8 cellular contexts compared by ENCODE assay signal in genomic region chr16:75622762-75623605, GRCh38. TPM values are rescaled to one million over a fixed set of nuclear protein-coding genes. Genes with fewer than 3 reads are reported as not detected.
DNase-seq lines count a peak whose midpoint lies in the region; TF ChIP-seq lines count a peak whose summit lies in the region.

A gene with protein sequence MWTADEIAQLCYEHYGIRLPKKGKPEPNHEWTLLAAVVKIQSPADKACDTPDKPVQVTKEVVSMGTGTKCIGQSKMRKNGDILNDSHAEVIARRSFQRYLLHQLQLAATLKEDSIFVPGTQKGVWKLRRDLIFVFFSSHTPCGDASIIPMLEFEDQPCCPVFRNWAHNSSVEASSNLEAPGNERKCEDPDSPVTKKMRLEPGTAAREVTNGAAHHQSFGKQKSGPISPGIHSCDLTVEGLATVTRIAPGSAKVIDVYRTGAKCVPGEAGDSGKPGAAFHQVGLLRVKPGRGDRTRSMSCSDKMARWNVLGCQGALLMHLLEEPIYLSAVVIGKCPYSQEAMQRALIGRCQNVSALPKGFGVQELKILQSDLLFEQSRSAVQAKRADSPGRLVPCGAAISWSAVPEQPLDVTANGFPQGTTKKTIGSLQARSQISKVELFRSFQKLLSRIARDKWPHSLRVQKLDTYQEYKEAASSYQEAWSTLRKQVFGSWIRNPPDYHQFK (minus strand): TSS chr16:75623281. CDS start chr16:75620799, 2,482 bp downstream.

- peak within 1 kb of the TSS; percentile 85 for H3K9ac ChIP-seq in neuronal stem cell (ENCODE audit: low read depth, low read length, poor library complexity)

- H3K9me3 ChIP-seq in neuronal stem cell (replicated peaks in 1 of 2; ENCODE audit: control insufficient read depth in 2 of 2, insufficient read depth in 1 of 2, low read depth in 1 of 2, low read length in 2 of 2) = no peaks in the 10 kb centered on the region

- TF ChIP-seq CTCF in subcutaneous adipose tissue (IDR thresholded peaks at IDR 0.05; ENCODE audit: low read depth) = no peak

- H2BK5ac ChIP-seq in neuronal stem cell (ENCODE audit: low read length) = no peak within 1 kb of the TSS

- no peak within 1 kb of the TSS for H3K14ac ChIP-seq in neuronal stem cell (ENCODE audit: low read length)

- in situ Hi-C loops in SK-MEL-5 (cut with HindIII; ENCODE audit: low pct_unique_long_range_greater_than_20kb, low sequenced_read_pairs) = no loop called here

- no peaks in the 10 kb centered on the region for H3K27me3 ChIP-seq in neuronal stem cell (ENCODE audit: control insufficient read depth in 3 of 3, insufficient read depth in 3 of 3, low read depth in 1 of 3, low read length in 3 of 3)

- no peak within 1 kb of the TSS for H2AK5ac ChIP-seq in neuronal stem cell (ENCODE audit: low read depth, low read length)

- H2BK15ac ChIP-seq in neuronal stem cell (ENCODE audit: low read length) = no peak within 1 kb of the TSS

- H3K23ac ChIP-seq in neuronal stem cell (ENCODE audit: low read depth, low read length, poor library complexity) = peak within 1 kb of the TSS; percentile 32

- peak within 1 kb of the TSS; percentile 69 to 93 for H3K4me3 ChIP-seq in neuronal stem cell (ENCODE audit: low read length in 2 of 2)

- POLR2A ChIA-PET in HEK293T (lab: Yijun Ruan, JAX) = interaction anchor here (0.7 to 1.7 kb wide), 16 partner anchors 9 to 159 kb away, joined by 3 to 32 read pairs (median 3); partner anchors contain the start of genes KARS1, TERF2IP and TMEM231

- peak within 1 kb of the TSS; percentile 69 for H3K27ac ChIP-seq in neuronal stem cell (replicated peaks; ENCODE audit: low read length)

- H3K4me2 ChIP-seq in neuronal stem cell (ENCODE audit: insufficient read depth, low read length, poor library complexity, severe bottlenecking) = peak within 1 kb of the TSS; percentile 75

- peak; percentile 87 for DNase-seq in GF-D8 (lab: John Stamatoyannopoulos, UW)
- peak; percentile 96 for DNase-seq in HEK293T (ENCODE audit: extremely low spot score)
- DNase-seq in MV-4-11 (lab: John Stamatoyannopoulos, UW) = peak; percentile 97
- DNase-seq in SK-MEL-5 (ENCODE audit: low read depth, low spot score) = peak; percentile 96
- DNase-seq in activated naive CD4-positive, alpha-beta T cell treated with Interleukin-2 at 50 U/mL for 16 hours = peak; percentile 97
- DNase-seq in foreskin melanocyte = peak; percentile 97
- DNase-seq in neuronal stem cell (ENCODE audit: low spot score) = peak; percentile 99

- H3K18ac ChIP-seq in neuronal stem cell (ENCODE audit: low read length) = peak within 1 kb of the TSS; percentile 89

- no CpG with 5 or more reads among the region's 62 CpGs for WGBS in neuronal stem cell (ENCODE audit: extremely low coverage in 2 of 2, insufficient read length in 2 of 2, insufficient replicate concordance in 1 of 2), 2 donors

- H3K4ac ChIP-seq in neuronal stem cell (ENCODE audit: low read length) = no peak within 1 kb of the TSS

- H3K36me3 ChIP-seq in neuronal stem cell (replicated peaks in 1 of 2; ENCODE audit: control insufficient read depth in 2 of 2, insufficient read depth in 2 of 2, low read length in 2 of 2) = peaks cover 27 to 57% of the 10 kb centered on the region in 2 donors

- H4K91ac ChIP-seq in neuronal stem cell (ENCODE audit: low read depth, low read length, poor library complexity) = no peak within 1 kb of the TSS

- H3K4me1 ChIP-seq in neuronal stem cell (ENCODE audit: control insufficient read depth in 2 of 2, insufficient read depth in 1 of 2, low read depth in 1 of 2, low read length in 2 of 2) = peaks cover 0 to 3% of the 10 kb centered on the region in 2 donors

- CTCF ChIA-PET in HEK293T (lab: Yijun Ruan, JAX) = interaction anchor here (1.2 kb wide), 2 partner anchors 25 to 141 kb away, joined by 3 read pairs; no protein-coding TSS in a partner anchor

- H2BK12ac ChIP-seq in neuronal stem cell (ENCODE audit: low read length) = no peak within 1 kb of the TSS

- H2BK120ac ChIP-seq in neuronal stem cell (ENCODE audit: low read depth, low read length) = no peak within 1 kb of the TSS

- no peak within 1 kb of the TSS for H4K8ac ChIP-seq in neuronal stem cell (ENCODE audit: low read depth, low read length)

- H2AFZ ChIP-seq in neuronal stem cell (ENCODE audit: low read length) = peak within 1 kb of the TSS; percentile 89

- H3K79me1 ChIP-seq in neuronal stem cell (ENCODE audit: low read depth, low read length) = no peaks in the 10 kb centered on the region

TF ChIP-seq in HEK293T, 16 proteins besides CTCF, POLR2A, EP300 and RAD21:
- no peak for TF ChIP-seq LEF1 (IDR thresholded peaks at IDR 0.05; ENCODE audit: borderline replicate concordance)
- TF ChIP-seq ZNF384 (IDR thresholded peaks at IDR 0.05) = peak; percentile 93
- no peak for TF ChIP-seq SP1 (IDR thresholded peaks at IDR 0.05)
- no peak for TF ChIP-seq FOXA1 (IDR thresholded peaks at IDR 0.05)
- peak; percentile 95 for TF ChIP-seq L3MBTL2 (conservative IDR thresholded peaks at IDR 0.05)
- TF ChIP-seq ARNT (IDR thresholded peaks at IDR 0.05) = no peak
- TF ChIP-seq PKNOX1 (IDR thresholded peaks at IDR 0.05) = no peak
- TF ChIP-seq BHLHE40 (IDR thresholded peaks at IDR 0.05; ENCODE audit: borderline replicate concordance) = no peak
- TF ChIP-seq NFRKB (IDR thresholded peaks at IDR 0.05) = no peak

RNA-seq across cellular contexts. Expression of the gene that starts here (rescaled TPM):
- total RNA-seq in SK-MEL-5 (2014; rRNA removed; shearing (Covaris generic)) = 56.3 and 78.9 TPM in 2 replicates
- polyA plus RNA-seq in SK-MEL-5 (2015; cell fraction: cytosol; rRNA removed) = 50.8 and 76.2 TPM in 2 replicates
- polyA plus RNA-seq in SK-MEL-5 (2015; cell fraction: nucleus; rRNA removed) = 117 TPM in 2 replicates
- polyA plus RNA-seq in neuronal stem cell (2013, experiment 1 of 2) = 29.4 TPM
- 28.3 TPM for polyA plus RNA-seq in neuronal stem cell (2013, experiment 2 of 2)
- 10 to 100 TPM; 31.3 to 57.1 (median 41.7) TPM for total RNA-seq in subcutaneous adipose tissue

Comparison
In these comparisons a context has a peak if more than half of its experiments do, and no peak if none do; other contexts are left out.
1. Peak in every context shown above with its lines: DNase-seq, H3K4me3 ChIP-seq and H3K27ac ChIP-seq.